9 cellular contexts compared by ENCODE assay signal in the genomic region with DNA sequence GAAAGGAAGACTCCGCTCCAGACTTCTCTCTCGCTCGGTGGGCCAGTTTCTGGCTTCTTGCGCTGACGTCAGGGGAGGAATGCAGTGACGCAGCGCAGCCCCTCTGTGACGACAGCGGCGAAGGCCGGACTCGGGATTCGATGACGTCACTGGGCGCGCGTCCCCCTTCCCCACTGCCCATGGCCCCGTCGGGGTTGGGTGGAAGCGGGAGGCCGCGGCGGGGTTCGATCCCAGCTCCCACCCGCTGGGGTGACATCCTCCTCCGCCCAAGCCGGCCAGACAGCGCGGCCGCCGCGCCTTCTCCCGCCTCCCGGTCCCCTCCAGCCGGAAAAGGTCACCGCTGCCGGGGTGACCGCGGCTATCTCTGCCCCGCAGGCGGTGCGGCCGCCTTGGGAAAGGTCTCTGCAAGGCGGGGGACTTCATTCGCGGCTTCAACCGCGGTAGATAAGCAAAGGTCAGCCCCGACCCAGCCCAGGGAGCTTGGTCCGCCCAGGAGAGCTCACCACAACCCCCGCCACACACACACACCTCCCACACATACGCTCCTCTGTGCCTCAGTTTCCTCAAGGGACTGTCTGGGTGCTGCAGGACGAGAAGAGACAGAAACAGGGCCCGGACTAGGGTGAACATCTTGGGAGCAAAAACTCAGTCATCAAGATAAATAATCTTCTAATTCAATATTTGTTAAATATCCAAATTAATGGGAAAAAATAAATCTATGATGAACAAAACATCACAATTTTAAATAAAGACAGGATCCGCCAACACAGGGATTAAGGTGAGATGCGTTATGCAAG. TPM values are rescaled to one million over a fixed set of nuclear protein-coding genes. Genes with fewer than 3 reads are reported as not detected.
DNase-seq lines count a peak whose midpoint lies in the region; ATAC-seq, FAIRE-seq and TF ChIP-seq lines count a peak whose summit lies in the region.
"Had no signal": no experiment of that assay in that cellular context is flagged by ENCODE, and none has a peak within 500 bp of the region (broad histone marks: within the 10 kb centered on the region; RNA-seq: fewer than 3 reads in every experiment).

No MANE protein-coding gene starts in this region.

- H4K20me1 ChIP-seq in MM.1S (ENCODE audit: insufficient read depth, low read length) (no peaks in the 10 kb centered on the region), GM12878 (ENCODE audit: control insufficient read depth, insufficient read depth) (no peaks in the 10 kb centered on the region)

- no peaks in the 10 kb centered on the region for H3K9me3 Mint-ChIP-seq in activated CD4-positive, alpha-beta T cell treated with anti-CD3 and anti-CD28 coated beads for 36 hours (ENCODE audit: low read depth)

- TSS peak; percentile 96 for BruUV-seq in GM12878 (replicated peaks; lab: Mats Ljungman, UMichigan)

- H2AFZ ChIP-seq in MM.1S (ENCODE audit: low read length): peak overlapping the region; percentile 81
- H2AFZ ChIP-seq in GM12878 (ENCODE audit: control insufficient read depth, low read depth, low read length): peak overlapping the region; percentile 98

- 3% methylated on average over 55 of the region's 56 CpGs for WGBS in GM12878 (ENCODE audit: insufficient coverage, insufficient replicate concordance, low lambda C conversion rate, missing lambda C conversion rate)

- H3K36me3 ChIP-seq in H7 (replicated peaks; ENCODE audit: control insufficient read depth, insufficient read depth, low read length) (no peaks in the 10 kb centered on the region), MM.1S (replicated peaks; ENCODE audit: insufficient read depth, low read length) (no peaks in the 10 kb centered on the region), GM12878 (ENCODE audit: control insufficient read depth in 2 of 2, insufficient read depth in 2 of 2, low read length in 1 of 2) (no peaks in the 10 kb centered on the region), kidney epithelial cell (ENCODE audit: control insufficient read depth, insufficient read depth, low read length) (no peaks in the 10 kb centered on the region), stomach smooth muscle (ENCODE audit: control insufficient read depth in 2 of 2, insufficient read depth in 2 of 2, low read length in 2 of 2) (no peaks in the 10 kb centered on the region)

- no peaks in the 10 kb centered on the region for H3K9me2 ChIP-seq in MM.1S (replicated peaks; ENCODE audit: insufficient read depth, low read length)

- peaks cover 34% of the 10 kb centered on the region for H3K4me1 Mint-ChIP-seq in activated CD4-positive, alpha-beta T cell treated with anti-CD3 and anti-CD28 coated beads for 36 hours

- TF ChIP-seq CTCF in MM.1S (IDR thresholded peaks at IDR 0.05; ENCODE audit: low read length): no peak
- no peak for TF ChIP-seq CTCF in GM12878 (IDR thresholded peaks at IDR 0.05 in 2 of 3, conservative IDR thresholded peaks at IDR 0.05 in 1 of 3; ENCODE audit: control insufficient read depth in 2 of 3, extremely low read depth in 1 of 3, insufficient read depth in 1 of 3, low read depth in 3 of 3, low read length in 3 of 3)
- no peak for TF ChIP-seq CTCF in kidney epithelial cell (IDR thresholded peaks at IDR 0.05; ENCODE audit: insufficient read depth, low read length, poor library complexity, severe bottlenecking)

- no peak for TF ChIP-seq EP300 in GM12878 (IDR thresholded peaks at IDR 0.05; ENCODE audit: borderline replicate concordance in 1 of 2, control insufficient read depth in 1 of 2, low read depth in 2 of 2, low read length in 2 of 2)

- POLR2A ChIA-PET in activated CD4-positive, alpha-beta T cell treated with anti-CD3 and anti-CD28 coated beads for 36 hours (lab: Charles Lee): interaction anchor here (0.6 to 1.3 kb wide), 5 partner anchors 18 to 1068 kb away, joined by 3 to 8 read pairs (median 5); partner anchors contain the start of genes DCAF15 and IL27RA
- POLR2A ChIA-PET in GM12878 (lab: Charles Lee): interaction anchor here (0.6 to 4.9 kb wide), 13 partner anchors 9 to 130 kb away, joined by 3 to 49 read pairs (median 5); partner anchors contain the start of gene IL27RA

- no peak for TF ChIP-seq RAD21 in GM12878 (IDR thresholded peaks at IDR 0.05; ENCODE audit: insufficient read depth, low read depth, low read length)

- H3K27me3 Mint-ChIP-seq in activated CD4-positive, alpha-beta T cell treated with anti-CD3 and anti-CD28 coated beads for 36 hours: no peaks in the 10 kb centered on the region

- TF ChIP-seq POLR2A in GM12878 (IDR thresholded peaks at IDR 0.05; ENCODE audit: low read depth, low read length): peak; percentile 86

- peak overlapping the region; percentile 87 for H3K4me2 ChIP-seq in MM.1S (ENCODE audit: low read depth, low read length)
- H3K4me2 ChIP-seq in GM12878 (ENCODE audit: control insufficient read depth, insufficient read depth): peak overlapping the region; percentile 93

- H3K36me3 Mint-ChIP-seq in activated CD4-positive, alpha-beta T cell treated with anti-CD3 and anti-CD28 coated beads for 36 hours (ENCODE audit: low read depth): no peaks in the 10 kb centered on the region

- ATAC-seq in activated CD4-positive, alpha-beta T cell treated with anti-CD3 and anti-CD28 coated beads for 36 hours: peak; percentile 13
- peak; percentile 21 for ATAC-seq in GM12878

- intact Hi-C loops in activated CD4-positive, alpha-beta T cell treated with anti-CD3 and anti-CD28 coated beads for 36 hours (cut with DNase I, micrococcal nuclease): loop anchor here (1.0 to 10.0 kb wide), 24 partner anchors 21 to 1216 kb away; partner anchors contain the start of genes DCAF15 (in 2 of the 2), ADGRE5 (in 1 of the 2), ASF1B (in 1 of the 2) and BRME1 (in 1 of the 2)
- intact Hi-C loops in GM12878 (cut with micrococcal nuclease; ENCODE audit: unreplicated experiment): loop anchor here (10.0 kb wide), 1 partner anchor 852 kb away; the partner anchor contains the start of genes IER2 and STX10

- H3K27ac ChIP-seq in MM.1S (ENCODE audit: low read length) (peak overlapping the region; percentile 89), GM12878 (ENCODE audit: control insufficient read depth, insufficient read depth) (peak overlapping the region; percentile 95), stomach smooth muscle (ENCODE audit: low read length) (peak overlapping the region; percentile 98)

- H3K4me1 ChIP-seq in MM.1S (ENCODE audit: low read length) (peaks cover 8% of the 10 kb centered on the region), GM12878 (ENCODE audit: control insufficient read depth, insufficient read depth, low read length) (peaks cover 35% of the 10 kb centered on the region), stomach smooth muscle (ENCODE audit: control insufficient read depth, insufficient read depth, low read length) (peaks cover 25% of the 10 kb centered on the region)

- peak overlapping the region; percentile 94 for H3K4me3 Mint-ChIP-seq in activated CD4-positive, alpha-beta T cell treated with anti-CD3 and anti-CD28 coated beads for 36 hours

- peak overlapping the region; percentile 75 for H3K4me3 ChIP-seq in H7 (ENCODE audit: insufficient read depth, low read depth, low read length)
- peak overlapping the region; percentile 77 for H3K4me3 ChIP-seq in MM.1S (ENCODE audit: low read length)
- H3K4me3 ChIP-seq in GM12878: peak overlapping the region; percentile 75
- peak overlapping the region; percentile 85 for H3K4me3 ChIP-seq in kidney epithelial cell (ENCODE audit: low read depth, low read length)
- peak overlapping the region; percentile 89 to 94 for H3K4me3 ChIP-seq in stomach smooth muscle (ENCODE audit: low read length in 2 of 2)

- FAIRE-seq in GM12878 (lab: Jason Lieb, UNC): no peak

- SMC1A ChIA-PET in GM12878 (lab: Charles Lee; ENCODE audit: uncharacterized antibody, unreplicated experiment): interaction anchor here (1.3 to 4.0 kb wide), 4 partner anchors 8 to 160 kb away, joined by 4 to 18 read pairs (median 10); partner anchors contain the start of gene IL27RA

- in situ Hi-C loops in GM12878 (cut with MboI): no loop called here

- H3K27me3 ChIP-seq in H7 (ENCODE audit: control insufficient read depth, insufficient read depth, low read length) (no peaks in the 10 kb centered on the region), MM.1S (replicated peaks; ENCODE audit: insufficient read depth, low read length) (no peaks in the 10 kb centered on the region), GM12878 (replicated peaks in 1 of 2; ENCODE audit: control insufficient read depth in 2 of 2, insufficient read depth in 2 of 2, low read length in 1 of 2) (no peaks in the 10 kb centered on the region), kidney epithelial cell (ENCODE audit: control insufficient read depth, insufficient read depth, low read length) (no peaks in the 10 kb centered on the region), stomach smooth muscle (ENCODE audit: control insufficient read depth in 1 of 2, insufficient read depth in 2 of 2, low read length in 2 of 2) (no peaks in the 10 kb centered on the region)

- RAD21 ChIA-PET in GM12878 (lab: Charles Lee; ENCODE audit: unreplicated experiment): interaction anchor here (0.6 to 4.6 kb wide), 13 partner anchors 8 to 379 kb away, joined by 3 to 35 read pairs (median 4); partner anchors contain the start of genes ASF1B, DCAF15 and IL27RA

- H3K27ac Mint-ChIP-seq in activated CD4-positive, alpha-beta T cell treated with anti-CD3 and anti-CD28 coated beads for 36 hours: peak overlapping the region; percentile 98

- peak overlapping the region; percentile 96 for H3K9ac ChIP-seq in MM.1S (ENCODE audit: low read length)
- peak overlapping the region; percentile 93 for H3K9ac ChIP-seq in GM12878 (ENCODE audit: control insufficient read depth, insufficient read depth, low read length)
- H3K9ac ChIP-seq in stomach smooth muscle (ENCODE audit: low read length in 2 of 2): peak overlapping the region; percentile 98 to 100

- H3K9me3 ChIP-seq in MM.1S (replicated peaks; ENCODE audit: insufficient read depth, low read length) (no peaks in the 10 kb centered on the region), GM12878 (replicated peaks; ENCODE audit: control insufficient read depth, insufficient read depth, low read length) (no peaks in the 10 kb centered on the region), stomach smooth muscle (ENCODE audit: control insufficient read depth in 2 of 2, low read length in 2 of 2) (no peaks in the 10 kb centered on the region)

- peaks cover 9% of the 10 kb centered on the region; the same call in 1 of the 2 replicates for H3F3A ChIP-seq in MM.1S (ENCODE audit: insufficient read depth, low read length)

- CTCF ChIA-PET in activated CD4-positive, alpha-beta T cell treated with anti-CD3 and anti-CD28 coated beads for 36 hours (lab: Charles Lee): interaction anchor here (0.9 to 1.5 kb wide), 4 partner anchors 15 to 127 kb away, joined by 3 to 4 read pairs (median 3); partner anchors contain the start of gene IL27RA
- CTCF ChIA-PET in GM12878 (lab: Yijun Ruan, JAX): interaction anchor here (1.0 to 5.1 kb wide), 7 partner anchors 10 to 130 kb away, joined by 3 to 30 read pairs (median 4); partner anchors contain the start of genes ASF1B and IL27RA

- peaks cover 19% of the 10 kb centered on the region; the same call in 1 of the 2 replicates for H3K79me2 ChIP-seq in MM.1S (ENCODE audit: low read length)
- H3K79me2 ChIP-seq in GM12878 (ENCODE audit: control insufficient read depth, insufficient read depth, low read length): peaks cover 11% of the 10 kb centered on the region

- no peak for DNase-seq in activated CD4-positive, alpha-beta T cell treated with anti-CD3 and anti-CD28 coated beads for 36 hours
- DNase-seq in activated CD4-positive, alpha-beta T cell treated with anti-CD3 and anti-CD28 coated beads for 4 hours: no peak
- peak; percentile 89 for DNase-seq in H7
- no peak for DNase-seq in MM.1S
- DNase-seq in GM12878 (ENCODE audit: low read depth, low spot score): no peak
- no peak for DNase-seq in kidney epithelial cell (ENCODE audit: low read depth)
- no peak for DNase-seq in SKM-1 (lab: John Stamatoyannopoulos, UW; ENCODE audit: unreplicated experiment)

RNA-seq across cellular contexts. Expression of gene RFX1, which starts 0.8 kb away (rescaled TPM):
- 10 to 100 TPM; 14.2 to 15.3 TPM for total RNA-seq in activated CD4-positive, alpha-beta T cell treated with anti-CD3 and anti-CD28 coated beads for 36 hours
- 6.4 and 6.9 TPM in 2 replicates for total RNA-seq in H7 (2014; rRNA removed; shearing (Covaris generic))
- total RNA-seq in GM12878 (2013; cell fraction: nucleolus; rRNA removed): 3.1 and 3.4 TPM in 2 replicates
- total RNA-seq in GM12878 (2014; rRNA removed) (1.1 and 2.5 TPM in 2 replicates), GM12878 (2014; rRNA removed; fragmentation: Illumina TruSeq; extraction: Trizol) (0.37 and 0.81 TPM in 2 replicates), GM12878 (2021) (8.2 and 11.0 TPM in 2 replicates), kidney epithelial cell (6.8 and 7.0 TPM in 2 replicates)
- 0.92 TPM for polyA plus RNA-seq in GM12878 (2011; ENCODE audit: low read depth)
- polyA plus RNA-seq in GM12878 (2011; rRNA removed) (0.29 and 0.39 TPM in 2 replicates), GM12878 (2014; fragmentation: Illumina TruSeq; extraction: Trizol) (0.11 and 0.79 TPM in 2 replicates), GM12878 (2014; fragmentation: Nextera tagmentation; extraction: Ambion mirVana) (under 1 TPM; 0.05 to 0.29 TPM), GM12878 (2014; rRNA removed) (2.6 and 3.5 TPM in 2 replicates), GM12878 (2016; fragmentation: Nextera tagmentation; extraction: Ambion mirVana) (1 to 10 TPM; 2.1 to 3.4 TPM)
- 0.88 and 1.2 TPM in 2 replicates for polyA plus RNA-seq in GM12878 (2011; cell fraction: cytosol; rRNA removed)
- 5.4 and 10.0 TPM in 2 replicates for polyA plus RNA-seq in GM12878 (2011; cell fraction: nucleus; rRNA removed)
- 5.3 and 6.1 TPM in 2 replicates for polyA plus RNA-seq in GM12878 (2012)
- polyA minus RNA-seq in GM12878 (2011; rRNA and poly(A)+ RNA removed): 0.95 and 1.3 TPM in 2 replicates
- polyA minus RNA-seq in GM12878 (2011; cell fraction: cytosol; rRNA and poly(A)+ RNA removed): 4.8 and 6.2 TPM in 2 replicates
- 1.5 and 4.6 TPM in 2 replicates for polyA minus RNA-seq in GM12878 (2011; cell fraction: nucleus; rRNA and poly(A)+ RNA removed)

RNA-seq across cellular contexts. Expression of gene RLN3, which starts 21.0 kb away (rescaled TPM):
- not detected for total RNA-seq in activated CD4-positive, alpha-beta T cell treated with anti-CD3 and anti-CD28 coated beads for 36 hours
- not detected in 2 replicates for total RNA-seq in H7 (2014; rRNA removed; shearing (Covaris generic))
- total RNA-seq in GM12878 (2013; cell fraction: nucleolus; rRNA removed): not detected in 2 replicates
- not detected in 2 replicates for total RNA-seq in GM12878 (2014; rRNA removed)
- not detected in 2 replicates for total RNA-seq in GM12878 (2014; rRNA removed; fragmentation: Illumina TruSeq; extraction: Trizol)
- not detected in 2 replicates for total RNA-seq in GM12878 (2021)
- polyA plus RNA-seq in GM12878 (2011; ENCODE audit: low read depth): not detected
- polyA plus RNA-seq in GM12878 (2011; rRNA removed): not detected in 2 replicates
- not detected in 2 replicates for polyA plus RNA-seq in GM12878 (2011; cell fraction: cytosol; rRNA removed)
- polyA plus RNA-seq in GM12878 (2011; cell fraction: nucleus; rRNA removed): not detected in 2 replicates
- not detected in 2 replicates for polyA plus RNA-seq in GM12878 (2012)
- not detected in 2 replicates for polyA plus RNA-seq in GM12878 (2014; fragmentation: Illumina TruSeq; extraction: Trizol)
- not detected for polyA plus RNA-seq in GM12878 (2014; fragmentation: Nextera tagmentation; extraction: Ambion mirVana)
- polyA plus RNA-seq in GM12878 (2014; rRNA removed): 0.16 TPM in 1 of 2 replicates, not detected in the other
- polyA plus RNA-seq in GM12878 (2016; fragmentation: Nextera tagmentation; extraction: Ambion mirVana): not detected
- polyA minus RNA-seq in GM12878 (2011; rRNA and poly(A)+ RNA removed): not detected in 2 replicates
- not detected in 2 replicates for polyA minus RNA-seq in GM12878 (2011; cell fraction: cytosol; rRNA and poly(A)+ RNA removed)
- not detected in 2 replicates for polyA minus RNA-seq in GM12878 (2011; cell fraction: nucleus; rRNA and poly(A)+ RNA removed)
- not detected in 2 replicates for total RNA-seq in kidney epithelial cell
- total RNA-seq: renal cortical epithelial cell had no signal

RNA-seq across cellular contexts. Expression of gene IL27RA, which starts 24.6 kb away (rescaled TPM):
- 10 to 100 TPM; 49.8 to 52.0 TPM for total RNA-seq in activated CD4-positive, alpha-beta T cell treated with anti-CD3 and anti-CD28 coated beads for 36 hours
- 8.8 and 10.1 TPM in 2 replicates for total RNA-seq in H7 (2014; rRNA removed; shearing (Covaris generic))
- 30.7 and 34.5 TPM in 2 replicates for total RNA-seq in GM12878 (2013; cell fraction: nucleolus; rRNA removed)
- 44.6 and 48.7 TPM in 2 replicates for total RNA-seq in GM12878 (2014; rRNA removed)
- total RNA-seq in GM12878 (2014; rRNA removed; fragmentation: Illumina TruSeq; extraction: Trizol): 26.3 and 30.0 TPM in 2 replicates
- total RNA-seq in GM12878 (2021): 51.4 and 52.3 TPM in 2 replicates
- 7.8 TPM for polyA plus RNA-seq in GM12878 (2011; ENCODE audit: low read depth)
- polyA plus RNA-seq in GM12878 (2011; rRNA removed): 43.0 and 63.5 TPM in 2 replicates
- polyA plus RNA-seq in GM12878 (2011; cell fraction: cytosol; rRNA removed): 63.1 and 75.8 TPM in 2 replicates
- polyA plus RNA-seq in GM12878 (2011; cell fraction: nucleus; rRNA removed): 51.9 and 54.3 TPM in 2 replicates
- polyA plus RNA-seq in GM12878 (2012): 15.1 and 16.4 TPM in 2 replicates
- polyA plus RNA-seq in GM12878 (2014; fragmentation: Illumina TruSeq; extraction: Trizol): 19.6 and 36.1 TPM in 2 replicates
- 10 to 100 TPM in 1 of 2 experiments, 1 to 10 TPM in 1; 8.4 to 13.1 TPM for polyA plus RNA-seq in GM12878 (2014; fragmentation: Nextera tagmentation; extraction: Ambion mirVana)
- 40.8 and 43.0 TPM in 2 replicates for polyA plus RNA-seq in GM12878 (2014; rRNA removed)
- 10 to 100 TPM; 41.6 to 48.4 TPM for polyA plus RNA-seq in GM12878 (2016; fragmentation: Nextera tagmentation; extraction: Ambion mirVana)
- polyA minus RNA-seq in GM12878 (2011; rRNA and poly(A)+ RNA removed): 25.6 and 49.2 TPM in 2 replicates
- 21.1 and 22.8 TPM in 2 replicates for polyA minus RNA-seq in GM12878 (2011; cell fraction: cytosol; rRNA and poly(A)+ RNA removed)
- 11.4 and 17.2 TPM in 2 replicates for polyA minus RNA-seq in GM12878 (2011; cell fraction: nucleus; rRNA and poly(A)+ RNA removed)
- total RNA-seq in kidney epithelial cell: 4.1 and 7.5 TPM in 2 replicates

RNA-seq across cellular contexts. Expression of gene DCAF15, which starts 54.7 kb away (rescaled TPM):
- 10 to 100 TPM; 55.8 to 61.6 TPM for total RNA-seq in activated CD4-positive, alpha-beta T cell treated with anti-CD3 and anti-CD28 coated beads for 36 hours
- 73.3 and 92.9 TPM in 2 replicates for total RNA-seq in H7 (2014; rRNA removed; shearing (Covaris generic))
- 26.9 and 33.4 TPM in 2 replicates for total RNA-seq in GM12878 (2013; cell fraction: nucleolus; rRNA removed)
- total RNA-seq in GM12878 (2014; rRNA removed): 36.2 and 43.3 TPM in 2 replicates
- 16.9 and 18.0 TPM in 2 replicates for total RNA-seq in GM12878 (2014; rRNA removed; fragmentation: Illumina TruSeq; extraction: Trizol)
- 58.2 and 63.4 TPM in 2 replicates for total RNA-seq in GM12878 (2021)
- 10.8 TPM for polyA plus RNA-seq in GM12878 (2011; ENCODE audit: low read depth)
- polyA plus RNA-seq in GM12878 (2011; rRNA removed): 11.8 and 25.3 TPM in 2 replicates
- polyA plus RNA-seq in GM12878 (2011; cell fraction: cytosol; rRNA removed): 27.7 and 41.9 TPM in 2 replicates
- polyA plus RNA-seq in GM12878 (2011; cell fraction: nucleus; rRNA removed): 248 and 296 TPM in 2 replicates
- polyA plus RNA-seq in GM12878 (2012): 32.4 and 34.3 TPM in 2 replicates
- polyA plus RNA-seq in GM12878 (2014; fragmentation: Illumina TruSeq; extraction: Trizol): 11.9 and 20.9 TPM in 2 replicates
- under 1 TPM; 0.16 to 0.58 TPM for polyA plus RNA-seq in GM12878 (2014; fragmentation: Nextera tagmentation; extraction: Ambion mirVana)
- polyA plus RNA-seq in GM12878 (2014; rRNA removed): 50.1 and 55.7 TPM in 2 replicates
- polyA plus RNA-seq in GM12878 (2016; fragmentation: Nextera tagmentation; extraction: Ambion mirVana): 10 to 100 TPM; 27.9 to 29.2 TPM
- polyA minus RNA-seq in GM12878 (2011; rRNA and poly(A)+ RNA removed): 32.3 TPM in 2 replicates
- polyA minus RNA-seq in GM12878 (2011; cell fraction: cytosol; rRNA and poly(A)+ RNA removed): 10.6 and 15.0 TPM in 2 replicates
- 33.1 and 49.4 TPM in 2 replicates for polyA minus RNA-seq in GM12878 (2011; cell fraction: nucleus; rRNA and poly(A)+ RNA removed)
- total RNA-seq in kidney epithelial cell: 23.7 and 37.2 TPM in 2 replicates

RNA-seq across cellular contexts. Expression of gene PALM3, which starts 54.9 kb away (rescaled TPM):
- total RNA-seq in activated CD4-positive, alpha-beta T cell treated with anti-CD3 and anti-CD28 coated beads for 36 hours: under 1 TPM in 1 of 2 experiments, not detected in 1; 0.16 TPM
- 8.1 and 9.4 TPM in 2 replicates for total RNA-seq in H7 (2014; rRNA removed; shearing (Covaris generic))
- not detected in 2 replicates for total RNA-seq in GM12878 (2013; cell fraction: nucleolus; rRNA removed)
- total RNA-seq in GM12878 (2014; rRNA removed): not detected in 2 replicates
- total RNA-seq in GM12878 (2014; rRNA removed; fragmentation: Illumina TruSeq; extraction: Trizol): not detected in 2 replicates
- not detected in 2 replicates for total RNA-seq in GM12878 (2021)
- not detected for polyA plus RNA-seq in GM12878 (2011; ENCODE audit: low read depth)
- polyA plus RNA-seq in GM12878 (2011; rRNA removed): not detected in 2 replicates
- 0.03 TPM in 1 of 2 replicates, not detected in the other for polyA plus RNA-seq in GM12878 (2011; cell fraction: cytosol; rRNA removed)
- 0.07 TPM in 1 of 2 replicates, not detected in the other for polyA plus RNA-seq in GM12878 (2011; cell fraction: nucleus; rRNA removed)
- not detected in 2 replicates for polyA plus RNA-seq in GM12878 (2012)
- not detected in 2 replicates for polyA plus RNA-seq in GM12878 (2014; fragmentation: Illumina TruSeq; extraction: Trizol)
- not detected for polyA plus RNA-seq in GM12878 (2014; fragmentation: Nextera tagmentation; extraction: Ambion mirVana)
- polyA plus RNA-seq in GM12878 (2014; rRNA removed): not detected in 2 replicates
- polyA plus RNA-seq in GM12878 (2016; fragmentation: Nextera tagmentation; extraction: Ambion mirVana): under 1 TPM in 1 of 2 experiments, not detected in 1; 0.07 TPM
- polyA minus RNA-seq in GM12878 (2011; rRNA and poly(A)+ RNA removed): not detected in 2 replicates
- polyA minus RNA-seq in GM12878 (2011; cell fraction: cytosol; rRNA and poly(A)+ RNA removed): not detected in 2 replicates
- not detected in 2 replicates for polyA minus RNA-seq in GM12878 (2011; cell fraction: nucleus; rRNA and poly(A)+ RNA removed)
- total RNA-seq in kidney epithelial cell: not detected in 2 replicates
